Comparison of ENCODE assay signal across 8 cellular contexts in the genomic region with DNA sequence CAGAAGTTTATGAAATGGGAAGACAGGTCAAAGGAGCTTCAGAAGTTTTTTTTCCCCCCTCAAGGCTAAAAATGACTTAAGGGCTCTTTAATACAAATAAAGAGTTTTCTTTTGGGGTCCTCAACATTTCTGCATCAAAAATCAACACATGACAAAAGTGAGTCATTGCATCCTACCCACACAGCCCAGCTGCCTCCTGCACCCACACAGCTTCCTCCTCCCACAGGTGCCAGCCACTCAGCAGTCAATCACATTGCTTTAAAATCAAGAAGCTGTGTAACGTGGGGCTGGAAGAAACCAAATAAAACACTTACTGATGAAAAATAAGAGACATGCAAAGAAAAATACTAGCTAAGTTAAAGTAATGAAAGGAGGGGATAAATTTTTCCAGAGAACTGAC.
DNase-seq lines count a peak whose midpoint lies in the region; ATAC-seq, FAIRE-seq and TF ChIP-seq lines count a peak whose summit lies in the region.

No MANE protein-coding gene starts in this region.

- TF ChIP-seq CTCF in heart left ventricle (IDR thresholded peaks at IDR 0.05) (no peak), SK-N-SH (IDR thresholded peaks at IDR 0.05) (no peak)

- CTCF ChIA-PET in SK-N-SH (lab: Yijun Ruan, JAX), result interaction anchor here (0.7 to 1.2 kb wide), 4 partner anchors 10 to 68 kb away, joined by 3 to 5 read pairs (median 4); a partner anchor contains a TSS

- H3K9me3 ChIP-seq in small intestine (ENCODE audit: control insufficient read depth, low read depth) (no peaks in the 10 kb centered on the region), heart left ventricle (peaks cover 0 to 9% (median 4%) of the 10 kb centered on the region in 12 donors), SK-N-SH (no peaks in the 10 kb centered on the region)

- H2AFZ ChIP-seq in SK-N-SH (ENCODE audit: low read depth), result no peak overlapping the region

- 5 to 22% (median 8%) methylated on average over 1 of the region's 1 CpG for WGBS in small intestine, 3 donors
- WGBS in heart left ventricle, 4 donors, result 12 to 34% (median 21%) methylated on average over 1 of the region's 1 CpG
- WGBS in SK-N-SH (ENCODE audit: low lambda C conversion rate), result 33% methylated on average over 1 of the region's 1 CpG

- FAIRE-seq in small intestine (lab: Jason Lieb, UNC) (no peak), frontal cortex (lab: Jason Lieb, UNC) (no peak)

- ATAC-seq in GM18867 (IDR thresholded peaks at IDR 0.05; ENCODE audit: unreplicated experiment), result peak; percentile 40
- no peak for ATAC-seq in heart left ventricle

- TF ChIP-seq POLR2A in heart left ventricle (IDR thresholded peaks at IDR 0.05), result no peak

- H3K27ac ChIP-seq in small intestine (ENCODE audit: low read depth in 1 of 2, low read length in 1 of 2), result no peak overlapping the region
- H3K27ac ChIP-seq in heart left ventricle, result no peak overlapping the region
- H3K27ac ChIP-seq in SK-N-SH (ENCODE audit: low read depth in 2 of 2, low read length in 1 of 2), result no peak overlapping the region

- H3K4me3 ChIP-seq in small intestine (ENCODE audit: low read depth in 1 of 2, low read length in 2 of 2), result no peak overlapping the region
- no peak overlapping the region for H3K4me3 ChIP-seq in heart left ventricle
- H3K4me3 ChIP-seq in SK-N-SH (ENCODE audit: low read depth in 2 of 2, low read length in 1 of 2), result no peak overlapping the region

- intact Hi-C loops in heart left ventricle (cut with DNase I), result no loop called here

- no peak for TF ChIP-seq RAD21 in SK-N-SH (IDR thresholded peaks at IDR 0.05; ENCODE audit: low read length)

- H3K79me2 ChIP-seq in SK-N-SH (ENCODE audit: insufficient read depth), result no peaks in the 10 kb centered on the region; the same call in 1 of the 2 replicates

- POLR2A ChIA-PET in SK-N-SH (lab: Yijun Ruan, JAX), result no interaction called here

- no peak overlapping the region for H3K4me2 ChIP-seq in SK-N-SH

- H3K27me3 ChIP-seq in small intestine (ENCODE audit: control insufficient read depth in 2 of 2, insufficient read depth in 2 of 2, low read length in 2 of 2), result no peaks in the 10 kb centered on the region
- H3K27me3 ChIP-seq in heart left ventricle, result no peaks in the 10 kb centered on the region
- H3K27me3 ChIP-seq in SK-N-SH (ENCODE audit: insufficient read depth), result no peaks in the 10 kb centered on the region

- DNase-seq in KG1 (lab: John Stamatoyannopoulos, UW) (peak; percentile 49), activated T-cell treated with anti-CD3 and anti-CD28 coated beads for 48 hours (ENCODE audit: low read depth) (peak; percentile 6), small intestine (peak; percentile 40), heart left ventricle (no peak), SK-N-SH (no peak), frontal cortex (ENCODE audit: low spot score in 2 of 2) (no peak), NCI-H446 (lab: John Stamatoyannopoulos, UW) (no peak)

- peaks cover 1 to 8% of the 10 kb centered on the region in 2 donors for H3K4me1 ChIP-seq in small intestine (ENCODE audit: control insufficient read depth in 2 of 2, insufficient read depth in 1 of 2, low read depth in 1 of 2, low read length in 1 of 2)
- H3K4me1 ChIP-seq in heart left ventricle, result peaks cover 0 to 25% (median 4%) of the 10 kb centered on the region in 12 donors
- peaks cover 1 to 6% of the 10 kb centered on the region in 2 experiments; a peak in 2 of 4 replicates for H3K4me1 ChIP-seq in SK-N-SH (ENCODE audit: control insufficient read depth in 1 of 2, insufficient read depth in 2 of 2, low read depth in 1 of 2, low read length in 1 of 2)

- no peak overlapping the region for H3K9ac ChIP-seq in SK-N-SH

- no peak for TF ChIP-seq EP300 in SK-N-SH (IDR thresholded peaks at IDR 0.05; ENCODE audit: borderline replicate concordance in 1 of 2, low read depth in 1 of 2, low read length in 1 of 2)

- no peaks in the 10 kb centered on the region for H3F3A ChIP-seq in SK-N-SH (replicated peaks; ENCODE audit: insufficient read depth)

- H3K36me3 ChIP-seq in small intestine (ENCODE audit: control insufficient read depth in 2 of 2, insufficient read depth in 2 of 2, low read length in 2 of 2), result no peaks in the 10 kb centered on the region
- no peaks in the 10 kb centered on the region for H3K36me3 ChIP-seq in heart left ventricle
- peaks cover 0 to 3% of the 10 kb centered on the region in 2 experiments for H3K36me3 ChIP-seq in SK-N-SH (replicated peaks in 1 of 2; ENCODE audit: control insufficient read depth in 1 of 2, insufficient read depth in 2 of 2, low read length in 1 of 2)

- no peaks in the 10 kb centered on the region for H3K9me2 ChIP-seq in SK-N-SH

- H4K20me1 ChIP-seq in SK-N-SH (ENCODE audit: insufficient read depth), result no peaks in the 10 kb centered on the region

TF ChIP-seq in SK-N-SH, 30 proteins besides CTCF, POLR2A, EP300 and RAD21:
- TF ChIP-seq POLR2AphosphoS5 (IDR thresholded peaks at IDR 0.05; ENCODE audit: low read depth, low read length), result no peak
- no peak for TF ChIP-seq NRF1 (IDR thresholded peaks at IDR 0.05; ENCODE audit: low read depth, low read length)
- TF ChIP-seq RFX5 (IDR thresholded peaks at IDR 0.05; ENCODE audit: low read length), result no peak
- no peak for TF ChIP-seq JUND (IDR thresholded peaks at IDR 0.05)

Comparison
In these comparisons a context has a peak if more than half of its experiments do, and no peak if none do; other contexts are left out.
1. DNase-seq: peak in KG1 (single experiment), activated T-cell treated with anti-CD3 and anti-CD28 coated beads for 48 hours (single experiment) and small intestine (single experiment); none in heart left ventricle (0 of 5), SK-N-SH (single experiment), frontal cortex (0 of 2) and NCI-H446 (0 of 2).